Comparison of ENCODE assay signal across 1 cellular context in genomic region chr1:2574350-2574749, GRCh38.
TF ChIP-seq lines count a peak whose summit lies in the region.

No MANE protein-coding gene starts in this region.

TF ChIP-seq in IMR-90, 13 proteins besides CTCF, POLR2A, EP300 and RAD21 (continued from another document):
- no peak for TF ChIP-seq MXI1 (IDR thresholded peaks at IDR 0.05; ENCODE audit: borderline replicate concordance, low read depth, low read length)
- TF ChIP-seq BHLHE40 (IDR thresholded peaks at IDR 0.05; ENCODE audit: low read depth, low read length) = no peak
- TF ChIP-seq MAZ (IDR thresholded peaks at IDR 0.05; ENCODE audit: borderline replicate concordance, low read depth, low read length) = no peak
- no peak for TF ChIP-seq USF2 (IDR thresholded peaks at IDR 0.05; ENCODE audit: low read depth, low read length)
- no peak for TF ChIP-seq CEBPB (IDR thresholded peaks at IDR 0.05; ENCODE audit: low read depth, low read length)
TF ChIP-seq in IMR-90: peak in this region for 0.
